In genomic region chr1:240084337-240084736, GRCh38 we compare ENCODE assay signal across 28 cellular contexts. TPM values are rescaled to one million over a fixed set of nuclear protein-coding genes. Genes with fewer than 3 reads are reported as not detected.
"Had no signal": no experiment of that assay in that cellular context is flagged by ENCODE, and none has a peak within 500 bp of the region (broad histone marks: within the 10 kb centered on the region; RNA-seq: fewer than 3 reads in every experiment).

No MANE protein-coding gene starts in this region.

- H3K27me3 ChIP-seq: right atrium auricular region, thyroid gland, vagina had no signal

- H3K4me1 Mint-ChIP-seq: memory B cell; mesothelial cell of epicardium; naive B cell; stimulated activated effector memory CD8-positive, alpha-beta T cell treated with anti-CD3 and anti-CD28 coated beads, Interleukin-12 subunit alpha, Interleukin-12 subunit beta, amount 100 ng/mL, for 72 hours had no signal

- DNase-seq: cortex of kidney; effector memory CD8-positive, alpha-beta T cell; foreskin fibroblast; gastrocnemius medialis; head of caudate nucleus; mucosa of descending colon; naive B cell; stimulated activated CD4-positive, alpha-beta T cell treated with anti-CD3 and anti-CD28 coated beads, Interleukin-2, amount 100 ng/mL, for 24 hours; stimulated activated CD4-positive, alpha-beta T cell treated with anti-CD3 and anti-CD28 coated beads, Interleukin-4, amount 100 ng/mL, for 24 hours; stimulated activated naive CD4-positive, alpha-beta T cell treated with Interleukin-2 at 50 U/mL for 16 hours; stomach; thyroid gland; trophoblast cell had no signal

- H3K36me3 ChIP-seq: gastrocnemius medialis, neural progenitor cell, prostate gland, right atrium auricular region, stomach, thyroid gland, vagina had no signal

- FAIRE-seq: keratinocyte had no signal

- H3K9me3 Mint-ChIP-seq: mesothelial cell of epicardium; natural killer cell treated with Interleukin-12 subunit alpha and Interleukin-12 subunit beta and Interleukin-15 and Interleukin-18, amount 100 ng/mL, for 72 hours had no signal

- H3K4me1 ChIP-seq: gastrocnemius medialis, neural progenitor cell, prostate gland, right atrium auricular region, stomach, thyroid gland, vagina had no signal

- H3K4me2 ChIP-seq: neural progenitor cell, smooth muscle cell had no signal

- H3K4me3 ChIP-seq: gastrocnemius medialis, lung, mucosa of descending colon, neural progenitor cell, prostate gland, right atrium auricular region, smooth muscle cell, stomach, thyroid gland, vagina had no signal

- H3K27ac Mint-ChIP-seq: effector memory CD8-positive, alpha-beta T cell; memory B cell; mesothelial cell of epicardium; naive B cell; natural killer cell treated with Interleukin-12 subunit alpha and Interleukin-12 subunit beta and Interleukin-15 and Interleukin-18, amount 100 ng/mL, for 72 hours; neural progenitor cell; stimulated activated effector memory CD8-positive, alpha-beta T cell treated with anti-CD3 and anti-CD28 coated beads, Interleukin-12 subunit alpha, Interleukin-12 subunit beta, amount 100 ng/mL, for 72 hours had no signal

- H2AFZ ChIP-seq: neural progenitor cell had no signal

- H3K4me3 Mint-ChIP-seq: effector memory CD8-positive, alpha-beta T cell; memory B cell; mesothelial cell of epicardium; naive B cell; natural killer cell treated with Interleukin-12 subunit alpha and Interleukin-12 subunit beta and Interleukin-15 and Interleukin-18, amount 100 ng/mL, for 72 hours; neural progenitor cell; stimulated activated effector memory CD8-positive, alpha-beta T cell treated with anti-CD3 and anti-CD28 coated beads, Interleukin-12 subunit alpha, Interleukin-12 subunit beta, amount 100 ng/mL, for 72 hours had no signal

- H3K36me3 Mint-ChIP-seq: memory B cell; mesothelial cell of epicardium; natural killer cell treated with Interleukin-12 subunit alpha and Interleukin-12 subunit beta and Interleukin-15 and Interleukin-18, amount 100 ng/mL, for 72 hours; neural progenitor cell; stimulated activated effector memory CD8-positive, alpha-beta T cell treated with anti-CD3 and anti-CD28 coated beads, Interleukin-12 subunit alpha, Interleukin-12 subunit beta, amount 100 ng/mL, for 72 hours had no signal

- H3K27ac ChIP-seq: gastrocnemius medialis, neural progenitor cell, prostate gland, right atrium auricular region, stomach, thyroid gland, vagina had no signal

- ATAC-seq: effector memory CD8-positive, alpha-beta T cell; gastrocnemius medialis; left lobe of liver; mucosa of descending colon; natural killer cell treated with Interleukin-12 subunit alpha and Interleukin-12 subunit beta and Interleukin-15 and Interleukin-18, amount 100 ng/mL, for 72 hours; sciatic nerve; stimulated activated effector memory CD8-positive, alpha-beta T cell treated with anti-CD3 and anti-CD28 coated beads, Interleukin-12 subunit alpha, Interleukin-12 subunit beta, amount 100 ng/mL, for 72 hours had no signal

- H3K9ac ChIP-seq: neural progenitor cell had no signal

- H3K9me3 ChIP-seq: gastrocnemius medialis, mucosa of descending colon, prostate gland, right atrium auricular region, thyroid gland, vagina had no signal

RNA-seq across cellular contexts. Expression of gene FMN2, which starts 7.3 kb away (rescaled TPM):
- total RNA-seq: dermis microvascular lymphatic vessel endothelial cell; left lobe of liver; liver; natural killer cell treated with Interleukin-12 subunit alpha and Interleukin-12 subunit beta and Interleukin-15 and Interleukin-18, amount 100 ng/mL, for 72 hours; vagina had no signal
